In genomic region chr20:57488277-57488676, GRCh38 we compare ENCODE assay signal across 18 cellular contexts. TPM values are rescaled to one million over a fixed set of nuclear protein-coding genes. Genes with fewer than 3 reads are reported as not detected.
"Had no signal": no experiment of that assay in that cellular context is flagged by ENCODE, and none has a peak within 500 bp of the region (broad histone marks: within the 10 kb centered on the region; RNA-seq: fewer than 3 reads in every experiment).

No MANE protein-coding gene starts in this region.

RNA-seq across cellular contexts. Expression of gene CTCFL, which starts 36.7 kb away (rescaled TPM):
- total RNA-seq: activated naive CD4-positive, alpha-beta T cell treated with anti-CD3 and anti-CD28 coated beads for 36 hours; activated naive CD4-positive, alpha-beta T cell treated with anti-CD3 and anti-CD28 coated beads, Interleukin-2, amount 50 U/mL, for 72 hours; activated naive CD8-positive, alpha-beta T cell treated with anti-CD3 and anti-CD28 coated beads for 36 hours; activated naive CD8-positive, alpha-beta T cell treated with anti-CD3 and anti-CD28 coated beads, Interleukin-2, amount 10 ng/mL, durations not matched to agents 7 days and 5 days; activated T-cell treated with anti-CD3 and anti-CD28 coated beads, Interleukin-2, amount 50 U/mL, for 72 hours; activated T-helper 1 cell treated with anti-CD3 and anti-CD28 coated beads, Interleukin-12 subunit alpha, Interleukin-12 subunit beta, Interleukin-2, Interleukin-4 antibody, amounts not matched to agents 30 ng/mL and 10 ng/mL and 1 ng/mL, durations not matched to agents 14 hours and 24 hours and 36 hours; activated T-helper 17 cell treated with anti-CD3 and anti-CD28 coated beads, Interleukin-2, amount 50 U/mL, for 72 hours; activated T-helper 2 cell treated with anti-CD3 and anti-CD28 coated beads, Interferon-gamma antibody, Interleukin-2, Interleukin-4, amounts not matched to agents 10 μg/mL and 5 μg/mL and 100 μg/mL, durations not matched to agents 14 hours and 24 hours and 36 hours; aorta; ascending aorta; astrocyte; body of pancreas; breast epithelium; bronchial epithelial cell; cardiac septum; cerebellum; chondrocyte had no signal
- polyA plus RNA-seq: aorta, cardiac muscle cell had no signal
